Comparison of ENCODE assay signal across 8 cellular contexts in the genomic region with DNA sequence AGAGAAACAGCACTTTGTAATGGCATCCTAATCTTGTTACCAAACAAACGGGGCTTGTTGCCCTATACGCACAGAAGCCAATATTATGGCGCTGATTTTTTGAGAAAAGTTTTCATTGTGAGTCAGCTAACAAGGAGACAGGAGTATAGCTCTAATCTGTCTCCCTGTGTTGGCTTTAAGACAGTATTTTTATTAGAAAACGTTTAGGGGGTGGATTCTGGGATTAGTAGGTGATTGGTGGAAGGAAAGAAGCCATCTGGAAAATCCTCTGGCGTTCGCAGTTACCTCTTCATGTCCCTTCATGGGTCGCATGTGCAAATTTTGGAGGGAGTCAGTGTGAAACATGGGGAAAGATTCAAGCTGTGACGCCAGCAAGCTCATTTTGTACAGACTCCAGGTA. TPM values are rescaled to one million over a fixed set of nuclear protein-coding genes. Genes with fewer than 3 reads are reported as not detected.
DNase-seq lines count a peak whose midpoint lies in the region; ATAC-seq and TF ChIP-seq lines count a peak whose summit lies in the region.

No MANE protein-coding gene starts in this region.

- H3K36me3 ChIP-seq in transverse colon = no peaks in the 10 kb centered on the region

- TF ChIP-seq CTCF in transverse colon (IDR thresholded peaks at IDR 0.05) = no peak

- peaks cover 2% of the 10 kb centered on the region for H3K27me3 Mint-ChIP-seq in activated T-cell treated with anti-CD3 and anti-CD28 coated beads, Interleukin-2, amount 50 U/mL, for 4 hours (ENCODE audit: low read depth)

- DNase-seq in activated T-cell treated with anti-CD3 and anti-CD28 coated beads, Interleukin-2, amount 50 U/mL, for 4 hours = no peak
- no peak for DNase-seq in activated T-cell treated with anti-CD3 and anti-CD28 coated beads for 4 hours
- DNase-seq in astrocyte of the hippocampus (ENCODE audit: low read depth, low spot score) = peak; percentile 41
- peak; percentile 55 for DNase-seq in left kidney (ENCODE audit: low read depth, low spot score)
- no peak for DNase-seq in transverse colon
- DNase-seq in AML-193 (lab: John Stamatoyannopoulos, UW) = no peak

- intact Hi-C loops in transverse colon (cut with DNase I; ENCODE audit: low total_unique reads) = no loop called here

- no peaks in the 10 kb centered on the region for H3K9me3 Mint-ChIP-seq in activated T-cell treated with anti-CD3 and anti-CD28 coated beads, Interleukin-2, amount 50 U/mL, for 4 hours

- H3K4me3 ChIP-seq in transverse colon = peak overlapping the region in 2 of 4 donors; percentile 80 to 88

- WGBS in transverse colon (ENCODE audit: low coverage in 1 of 2), 2 donors = 62 to 64% methylated on average over 5 to 8 of the region's 8 CpGs

- peaks cover 6% of the 10 kb centered on the region for H3K4me1 Mint-ChIP-seq in activated T-cell treated with anti-CD3 and anti-CD28 coated beads, Interleukin-2, amount 50 U/mL, for 4 hours (ENCODE audit: low read depth)

- H3K36me3 Mint-ChIP-seq in activated T-cell treated with anti-CD3 and anti-CD28 coated beads, Interleukin-2, amount 50 U/mL, for 4 hours (ENCODE audit: insufficient read depth) = no peaks in the 10 kb centered on the region

- H3K27me3 ChIP-seq in transverse colon = no peaks in the 10 kb centered on the region

- ATAC-seq in activated T-cell treated with anti-CD3 and anti-CD28 coated beads, Interleukin-2, amount 50 U/mL, for 4 hours = no peak
- ATAC-seq in GM21576 (IDR thresholded peaks at IDR 0.05; ENCODE audit: unreplicated experiment) (no peak), GM21367 (IDR thresholded peaks at IDR 0.05; ENCODE audit: unreplicated experiment) (no peak)

- no peak for TF ChIP-seq EP300 in transverse colon (IDR thresholded peaks at IDR 0.05; ENCODE audit: low read depth)

- no peaks in the 10 kb centered on the region for H3K9me3 ChIP-seq in transverse colon

- peak overlapping the region; percentile 94 for H3K4me3 Mint-ChIP-seq in activated T-cell treated with anti-CD3 and anti-CD28 coated beads, Interleukin-2, amount 50 U/mL, for 4 hours

- in situ Hi-C loops in transverse colon (cut with MboI; ENCODE audit: low pct_ligation_motif_present in 1 of 4, low pct_unique_long_range_greater_than_20kb in 1 of 4, low sequenced_read_pairs in 3 of 4) = no loop called here

- peak; percentile 10 for TF ChIP-seq POLR2A in transverse colon (IDR thresholded peaks at IDR 0.05)

- peak overlapping the region; percentile 88 to 91 (median 90) for H3K27ac ChIP-seq in transverse colon

- peaks cover 4 to 17% (median 6%) of the 10 kb centered on the region in 4 donors for H3K4me1 ChIP-seq in transverse colon

RNA-seq across cellular contexts. Expression of gene TMEM237, which starts 0.7 kb away (rescaled TPM):
- total RNA-seq in activated T-cell treated with anti-CD3 and anti-CD28 coated beads, Interleukin-2, amount 50 U/mL, for 4 hours = 10 to 100 TPM in 2 of 3 donors, 1 to 10 TPM in 1; 6.8 to 10.9 (median 10.5) TPM
- 1 to 10 TPM; 2.0 to 7.6 (median 4.7) TPM for total RNA-seq in transverse colon

RNA-seq across cellular contexts. Expression of gene MPP4, which starts 54.4 kb away (rescaled TPM):
- total RNA-seq in activated T-cell treated with anti-CD3 and anti-CD28 coated beads, Interleukin-2, amount 50 U/mL, for 4 hours = not detected
- total RNA-seq in transverse colon = not detected

Comparison
In these comparisons a context has a peak if more than half of its experiments do, and no peak if none do; other contexts are left out.
1. DNase-seq: peak in astrocyte of the hippocampus (single experiment) and left kidney (single experiment); none in activated T-cell treated with anti-CD3 and anti-CD28 coated beads, Interleukin-2, amount 50 U/mL, for 4 hours (single experiment), activated T-cell treated with anti-CD3 and anti-CD28 coated beads for 4 hours (single experiment), transverse colon (single experiment) and AML-193 (0 of 2).